ENCODE assay signal across 24 cellular contexts in the genomic region with DNA sequence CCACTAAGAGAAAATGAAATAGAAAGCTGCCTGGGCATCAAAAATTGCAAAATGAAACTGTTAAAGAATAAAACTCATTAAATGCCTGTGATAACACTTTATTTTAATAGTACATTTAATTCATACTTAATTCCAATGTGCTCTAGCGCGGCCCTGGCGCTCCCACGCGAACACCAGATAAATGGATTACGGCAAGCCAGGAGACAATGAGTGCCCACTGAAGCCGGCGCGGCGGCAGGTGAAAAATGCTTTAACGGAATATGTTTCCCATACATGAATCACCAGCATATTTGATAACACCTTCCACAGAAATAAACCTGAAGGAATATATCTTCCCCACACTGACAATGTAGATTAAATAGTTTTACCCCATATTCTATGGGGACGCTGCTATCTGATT.
"Had no signal": no experiment of that assay in that cellular context is flagged by ENCODE, and none has a peak within 500 bp of the region (broad histone marks: within the 10 kb centered on the region; RNA-seq: fewer than 3 reads in every experiment).

No MANE protein-coding gene starts in this region.

- H3K27ac ChIP-seq: RWPE1 had no signal

- H3K4me2 ChIP-seq: SK-N-SH had no signal

- H3K9me3 ChIP-seq: MG63, SK-N-SH had no signal

- FAIRE-seq: HepG2 had no signal

- H3K9ac ChIP-seq: SK-N-SH had no signal

- H3K36me3 ChIP-seq: MG63 had no signal

- ATAC-seq: HepG2, Panc1, PC-3 had no signal

- DNase-seq: IMR-90, Karpas-422, KG1, MG63, NCI-H1092, NCI-H1105 treated with DMSO at 0.1 percent for 48 hours, NCI-H1417 treated with DMSO at 0.1 percent for 48 hours, NCI-H146, NCI-H1694 treated with DMSO at 0.1 percent for 48 hours, NCI-H1930, NCI-H2081, NCI-H2107, NCI-H2171 treated with DMSO at 0.1 percent for 48 hours, NCI-H345, NCI-H446 treated with DMSO at 0.1 percent for 48 hours, NCI-H510A treated with DMSO at 0.1 percent for 48 hours, NCI-H526, PC-3, SHP77, SK-N-SH, SW 1271 had no signal

- H3K4me3 ChIP-seq: MG63 had no signal
